10 cellular contexts compared by ENCODE assay signal in the genomic region with DNA sequence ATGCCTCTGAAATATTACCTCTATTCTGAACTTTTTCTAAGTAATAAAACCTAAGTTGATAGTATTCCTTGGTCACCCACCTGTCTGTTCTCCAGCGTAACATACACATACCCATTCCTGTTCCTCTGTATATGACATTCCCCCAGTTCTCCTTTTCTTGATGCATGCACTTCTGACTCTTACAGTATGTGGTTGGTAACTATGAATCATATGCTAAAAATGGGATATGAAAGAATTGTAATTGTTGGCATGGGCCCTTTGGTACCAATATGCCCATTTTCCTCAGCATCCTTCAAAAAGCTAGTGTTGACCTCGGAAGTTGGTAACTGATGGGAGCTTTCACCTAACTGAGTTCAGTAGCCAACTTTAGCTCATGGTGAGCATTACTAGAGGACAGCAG.
A peak's percentile ranks its signal among the peaks of the same experiment; 100 is the strongest.
DNase-seq lines count a peak whose midpoint lies in the region; ATAC-seq and TF ChIP-seq lines count a peak whose summit lies in the region.
"Had no signal": no experiment of that assay in that cellular context is flagged by ENCODE, and none has a peak within 500 bp of the region (broad histone marks: within the 10 kb centered on the region; RNA-seq: fewer than 3 reads in every experiment).

No MANE protein-coding gene starts in this region.

- TF ChIP-seq CTCF in heart left ventricle (IDR thresholded peaks at IDR 0.05) (no peak), uterus (IDR thresholded peaks at IDR 0.05) (no peak)

- peaks cover 15 to 100% (median 93%) of the 10 kb centered on the region in 12 donors for H3K4me1 ChIP-seq in heart left ventricle
- H3K4me1 ChIP-seq in uterus: peaks cover 0 to 3% of the 10 kb centered on the region in 2 donors

- intact Hi-C loops in heart left ventricle (cut with DNase I): loop anchor here in 6 of 10 donors (5.0 to 10.0 kb wide), 5 partner anchors 41 to 84 kb away; no protein-coding TSS in a partner anchor
- intact Hi-C loops in Right ventricle myocardium inferior (cut with DNase I): loop anchor here (2.0 kb wide), 1 partner anchor 19 kb away; no protein-coding TSS in a partner anchor
- intact Hi-C loops in uterus (cut with DNase I; ENCODE audit: low total_unique reads): no loop called here

- H3K4me3 ChIP-seq in heart left ventricle (peak overlapping the region in 10 of 12 donors; percentile 14 to 69 (median 57)), uterus (peak overlapping the region; percentile 64 to 76)

- no peaks in the 10 kb centered on the region for H3K4me1 Mint-ChIP-seq in activated naive CD8-positive, alpha-beta T cell treated with anti-CD3 and anti-CD28 coated beads, Interleukin-2, amount 50 U/mL, for 24 hours
- H3K4me1 Mint-ChIP-seq in memory B cell: peaks cover 38% of the 10 kb centered on the region

- H3K27me3 ChIP-seq in heart left ventricle (no peaks in the 10 kb centered on the region), uterus (no peaks in the 10 kb centered on the region)

- WGBS in heart left ventricle, 4 donors: 34 to 55% (median 46%) methylated on average over 2 of the region's 2 CpGs

- DNase-seq in heart left ventricle: no peak
- DNase-seq in Right ventricle myocardium inferior (ENCODE audit: missing footprints): no peak
- no peak for DNase-seq in activated naive CD8-positive, alpha-beta T cell treated with anti-CD3 and anti-CD28 coated beads, Interleukin-2, amount 50 U/mL, for 24 hours
- DNase-seq in memory B cell (ENCODE audit: low spot score in 2 of 2): no peak
- DNase-seq in uterus: no peak
- no peak for DNase-seq in NCI-H2029 treated with DMSO at 0.1 percent for 48 hours (lab: John Stamatoyannopoulos, UW)
- no peak for DNase-seq in NCI-H2107 (lab: John Stamatoyannopoulos, UW)
- DNase-seq in ecto neural progenitor cell (ENCODE audit: low spot score): no peak
- DNase-seq: activated naive CD8-positive, alpha-beta T cell treated with anti-CD3 and anti-CD28 coated beads, Interleukin-2, amount 10 ng/mL, durations not matched to agents 7 days and 5 days; Caco-2 had no signal

- H3K36me3 Mint-ChIP-seq in activated naive CD8-positive, alpha-beta T cell treated with anti-CD3 and anti-CD28 coated beads, Interleukin-2, amount 50 U/mL, for 24 hours (ENCODE audit: low read depth): peaks cover 22% of the 10 kb centered on the region
- H3K36me3 Mint-ChIP-seq in memory B cell: peaks cover 23% of the 10 kb centered on the region

- peak overlapping the region; percentile 31 to 91 (median 82) for H3K27ac ChIP-seq in heart left ventricle
- H3K27ac ChIP-seq in uterus: peak overlapping the region; percentile 91 to 98

- H3K36me3 ChIP-seq in heart left ventricle (peaks cover 0 to 26% (median 19%) of the 10 kb centered on the region in 9 donors), uterus (no peaks in the 10 kb centered on the region)

- ATAC-seq in heart left ventricle (peak in 1 of 4 donors; percentile 8), Right ventricle myocardium inferior (no peak), memory B cell (ENCODE audit: low read depth) (peak; percentile 70)
- no peak for ATAC-seq in activated naive CD8-positive, alpha-beta T cell treated with anti-CD3 and anti-CD28 coated beads, Interleukin-2, amount 50 U/mL, for 24 hours

- TF ChIP-seq POLR2A in heart left ventricle (IDR thresholded peaks at IDR 0.05): no peak
- TF ChIP-seq POLR2A in uterus (IDR thresholded peaks at IDR 0.05): no peak

- no peaks in the 10 kb centered on the region for H3K9me3 Mint-ChIP-seq in activated naive CD8-positive, alpha-beta T cell treated with anti-CD3 and anti-CD28 coated beads, Interleukin-2, amount 50 U/mL, for 24 hours
- no peaks in the 10 kb centered on the region for H3K9me3 Mint-ChIP-seq in memory B cell
- H3K9me3 Mint-ChIP-seq: activated naive CD8-positive, alpha-beta T cell treated with anti-CD3 and anti-CD28 coated beads, Interleukin-2, amount 10 ng/mL, durations not matched to agents 7 days and 5 days had no signal

- peak overlapping the region; percentile 52 for H3K27ac Mint-ChIP-seq in activated naive CD8-positive, alpha-beta T cell treated with anti-CD3 and anti-CD28 coated beads, Interleukin-2, amount 50 U/mL, for 24 hours
- peak overlapping the region; percentile 71 for H3K27ac Mint-ChIP-seq in memory B cell

- no peaks in the 10 kb centered on the region for H3K27me3 Mint-ChIP-seq in activated naive CD8-positive, alpha-beta T cell treated with anti-CD3 and anti-CD28 coated beads, Interleukin-2, amount 50 U/mL, for 24 hours
- H3K27me3 Mint-ChIP-seq in memory B cell: no peaks in the 10 kb centered on the region
- H3K27me3 Mint-ChIP-seq: activated naive CD8-positive, alpha-beta T cell treated with anti-CD3 and anti-CD28 coated beads, Interleukin-2, amount 10 ng/mL, durations not matched to agents 7 days and 5 days had no signal

- no peaks in the 10 kb centered on the region for H3K9me3 ChIP-seq in heart left ventricle
- H3K9me3 ChIP-seq in uterus: no peaks in the 10 kb centered on the region
- H3K9me3 ChIP-seq: Caco-2 had no signal

- peak overlapping the region; percentile 5 for H3K4me3 Mint-ChIP-seq in activated naive CD8-positive, alpha-beta T cell treated with anti-CD3 and anti-CD28 coated beads, Interleukin-2, amount 50 U/mL, for 24 hours
- no peak overlapping the region for H3K4me3 Mint-ChIP-seq in memory B cell
